ENCODE assay signal across 13 cellular contexts in genomic region chr5:16855475-16855874, GRCh38.
DNase-seq lines count a peak whose midpoint lies in the region; ATAC-seq and TF ChIP-seq lines count a peak whose summit lies in the region.
"Had no signal": no experiment of that assay in that cellular context is flagged by ENCODE, and none has a peak within 500 bp of the region (broad histone marks: within the 10 kb centered on the region; RNA-seq: fewer than 3 reads in every experiment).

No MANE protein-coding gene starts in this region.

- no peak overlapping the region for H3K27ac ChIP-seq in testis
- H3K27ac ChIP-seq: gastrocnemius medialis, KMS-11 had no signal

- no peak overlapping the region for H3K4me3 ChIP-seq in testis
- H3K4me3 ChIP-seq: A549, gastrocnemius medialis had no signal

- H3K36me3 ChIP-seq in testis (ENCODE audit: low read depth, missing control alignments) = no peaks in the 10 kb centered on the region
- H3K36me3 ChIP-seq: gastrocnemius medialis had no signal

- in situ Hi-C loops in SK-MEL-5 (cut with HindIII; ENCODE audit: low pct_unique_long_range_greater_than_20kb, low sequenced_read_pairs) = no loop called here

- WGBS in testis, 2 donors = 36 to 52% methylated on average over 5 of the region's 5 CpGs

- H3K4me1 ChIP-seq in testis = peaks cover 14% of the 10 kb centered on the region

- no peak for TF ChIP-seq CTCF in testis (IDR thresholded peaks at IDR 0.05)

- TF ChIP-seq POLR2A in testis (IDR thresholded peaks at IDR 0.05) = no peak

- H3K9me3 ChIP-seq in testis = no peaks in the 10 kb centered on the region
- H3K9me3 ChIP-seq: gastrocnemius medialis had no signal

- no peaks in the 10 kb centered on the region for H3K27me3 ChIP-seq in testis
- H3K27me3 ChIP-seq: gastrocnemius medialis had no signal

- peak; percentile 23 for DNase-seq in NCI-H2029 (lab: John Stamatoyannopoulos, UW)
- DNase-seq in NCI-H2029 treated with DMSO at 0.1 percent for 48 hours (lab: John Stamatoyannopoulos, UW) = no peak
- peak; percentile 48 for DNase-seq in SK-MEL-5 (ENCODE audit: low read depth, low spot score)
- peak; percentile 56 for DNase-seq in glomerular endothelial cell (ENCODE audit: extremely low read depth, low read depth, low spot score)
- DNase-seq in testis = peak; percentile 46
- no peak for DNase-seq in GM19240 (ENCODE audit: insufficient read length, low spot score)
- DNase-seq in COLO829 (ENCODE audit: low spot score) = no peak
- DNase-seq: activated CD4-positive, alpha-beta T cell treated with anti-CD3 and anti-CD28 coated beads for 48 hours; gastrocnemius medialis; naive thymus-derived CD4-positive, alpha-beta T cell had no signal

- no peak for ATAC-seq in HG02798 (IDR thresholded peaks at IDR 0.05; ENCODE audit: poor library complexity, unreplicated experiment)
- ATAC-seq: naive thymus-derived CD4-positive, alpha-beta T cell had no signal

- intact Hi-C loops in testis (cut with DNase I; ENCODE audit: low total_unique reads) = no loop called here

Comparison
In these comparisons a context has a peak if more than half of its experiments do, and no peak if none do; other contexts are left out.
1. DNase-seq: peak in NCI-H2029 (single experiment), SK-MEL-5 (single experiment), glomerular endothelial cell (single experiment) and testis (single experiment); none in NCI-H2029 treated with DMSO at 0.1 percent for 48 hours (single experiment), GM19240 (single experiment) and COLO829 (single experiment).